8 cellular contexts compared by ENCODE assay signal in genomic region chr17:51435641-51436091, GRCh38.
DNase-seq lines count a peak whose midpoint lies in the region; ATAC-seq and TF ChIP-seq lines count a peak whose summit lies in the region.

No MANE protein-coding gene starts in this region.

- DNase-seq in Caco-2 (peak; percentile 68 to 74), HCEC 1CT (peak; percentile 26), NCI-H510A treated with DMSO at 0.1 percent for 48 hours (lab: John Stamatoyannopoulos, UW) (peak; percentile 82), iPS DF 4.7 (ENCODE audit: extremely low read depth, low spot score) (peak; percentile 68), testis (peak; percentile 64), immature natural killer cell (no peak)
- peak; percentile 43 to 53 for DNase-seq in activated T-cell treated with anti-CD3 and anti-CD28 coated beads, Interleukin-2, amount 50 U/mL, for 48 hours

- H3K36me3 ChIP-seq in Caco-2 (ENCODE audit: control insufficient read depth, insufficient read depth, low read length) (no peaks in the 10 kb centered on the region), testis (ENCODE audit: low read depth, missing control alignments) (no peaks in the 10 kb centered on the region)

- H3K27me3 ChIP-seq in Caco-2 (replicated peaks; ENCODE audit: control insufficient read depth, insufficient read depth, low read length) (no peaks in the 10 kb centered on the region), testis (no peaks in the 10 kb centered on the region)

- CTCF ChIA-PET in Caco-2 (lab: Charles Lee): interaction anchor here (0.6 to 1.4 kb wide), 5 partner anchors 11 to 173 kb away, joined by 3 to 4 read pairs (median 3); no protein-coding TSS in a partner anchor

- H3K27ac Mint-ChIP-seq in Caco-2 (ENCODE audit: unreplicated experiment) (no peak overlapping the region), immature natural killer cell (no peak overlapping the region)

- no peaks in the 10 kb centered on the region for H3K36me3 Mint-ChIP-seq in Caco-2 (ENCODE audit: insufficient read depth, unreplicated experiment)
- no peaks in the 10 kb centered on the region for H3K36me3 Mint-ChIP-seq in immature natural killer cell

- H3K9me3 Mint-ChIP-seq in Caco-2 (ENCODE audit: unreplicated experiment) (peaks cover 13% of the 10 kb centered on the region), immature natural killer cell (peaks cover 0 to 2% (median 0%) of the 10 kb centered on the region in 6 donors)

- H3K4me3 Mint-ChIP-seq in Caco-2 (ENCODE audit: unreplicated experiment) (no peak overlapping the region), immature natural killer cell (no peak overlapping the region)

- ATAC-seq in GM21717 (IDR thresholded peaks at IDR 0.05; ENCODE audit: unreplicated experiment): no peak

- H3K4me3 ChIP-seq in Caco-2 (ENCODE audit: low read depth, low read length) (no peak overlapping the region), testis (no peak overlapping the region)

- intact Hi-C loops in Caco-2 (cut with micrococcal nuclease; ENCODE audit: unreplicated experiment): no loop called here
- intact Hi-C loops in testis (cut with DNase I; ENCODE audit: low total_unique reads): no loop called here

- no peaks in the 10 kb centered on the region for H3K9me3 ChIP-seq in Caco-2
- no peaks in the 10 kb centered on the region for H3K9me3 ChIP-seq in testis

- H3K27ac ChIP-seq in testis: no peak overlapping the region

- 16 to 19% methylated on average over 5 of the region's 5 CpGs for WGBS in testis, 2 donors

- H3K4me1 ChIP-seq in Caco-2: no peaks in the 10 kb centered on the region
- no peaks in the 10 kb centered on the region for H3K4me1 ChIP-seq in testis

- POLR2A ChIA-PET in Caco-2 (lab: Charles Lee): no interaction called here

- peaks cover 6% of the 10 kb centered on the region for H3K27me3 Mint-ChIP-seq in Caco-2 (ENCODE audit: insufficient read depth, unreplicated experiment)
- peaks cover 4 to 10% (median 5%) of the 10 kb centered on the region in 3 donors for H3K27me3 Mint-ChIP-seq in immature natural killer cell (ENCODE audit: low read depth in 3 of 3)

- no peak for TF ChIP-seq POLR2A in testis (IDR thresholded peaks at IDR 0.05)

- TF ChIP-seq CTCF in Caco-2 (IDR thresholded peaks at IDR 0.05; ENCODE audit: insufficient read depth in 1 of 2, low read depth in 1 of 2, low read length in 1 of 2, severe bottlenecking in 1 of 2, unreplicated experiment in 1 of 2) (peak; percentile 43 to 71), testis (IDR thresholded peaks at IDR 0.05) (peak in 1 of 3 experiments; percentile 31)

- no TSS peak for BruUV-seq in Caco-2 (replicated peaks; lab: Mats Ljungman, UMichigan)

- H3K4me1 Mint-ChIP-seq in Caco-2 (ENCODE audit: low read depth, unreplicated experiment) (no peaks in the 10 kb centered on the region), immature natural killer cell (no peaks in the 10 kb centered on the region)

Comparison
In these comparisons a context has a peak if more than half of its experiments do, and no peak if none do; other contexts are left out.
1. DNase-seq: peak in Caco-2 (2 of 2), HCEC 1CT (single experiment), NCI-H510A treated with DMSO at 0.1 percent for 48 hours (single experiment), activated T-cell treated with anti-CD3 and anti-CD28 coated beads, Interleukin-2, amount 50 U/mL, for 48 hours (2 of 2), iPS DF 4.7 (single experiment) and testis (single experiment); none in immature natural killer cell (0 of 3).